Comparison of ENCODE assay signal across 23 cellular contexts in genomic region chr14:47211263-47211662, GRCh38.
A peak's percentile ranks its signal among the peaks of the same experiment; 100 is the strongest.
DNase-seq lines count a peak whose midpoint lies in the region; TF ChIP-seq lines count a peak whose summit lies in the region.
"Had no signal": no experiment of that assay in that cellular context is flagged by ENCODE, and none has a peak within 500 bp of the region (broad histone marks: within the 10 kb centered on the region; RNA-seq: fewer than 3 reads in every experiment).

No MANE protein-coding gene starts in this region.

- no peaks in the 10 kb centered on the region for H3K27me3 Mint-ChIP-seq in CD14-positive monocyte (ENCODE audit: low read depth in 3 of 3)
- H3K27me3 Mint-ChIP-seq: B cell; CD4-positive, alpha-beta memory T cell; CD4-positive, CD25-positive, alpha-beta regulatory T cell; CD8-positive, alpha-beta memory T cell had no signal

- H3K4me1 Mint-ChIP-seq in CD14-positive monocyte, result no peaks in the 10 kb centered on the region
- H3K4me1 Mint-ChIP-seq: B cell; CD4-positive, alpha-beta memory T cell; CD4-positive, CD25-positive, alpha-beta regulatory T cell; CD8-positive, alpha-beta memory T cell had no signal

- no peaks in the 10 kb centered on the region for H3K9me3 ChIP-seq in WERI-Rb-1 (ENCODE audit: severe bottlenecking)
- H3K9me3 ChIP-seq: A549; BLaER1 treated with 17β-estradiol and CSF1 and Interleukin-3, amounts not matched to agents 10 nM and 100 nM had no signal

- intact Hi-C loops in CD14-positive monocyte (cut with micrococcal nuclease), result no loop called here

- H3K27ac ChIP-seq in WERI-Rb-1, result peak overlapping the region; percentile 55; the same call in 1 of the 2 replicates
- H3K27ac ChIP-seq: 22Rv1; A549; BLaER1 treated with 17β-estradiol and CSF1 and Interleukin-3, amounts not matched to agents 10 nM and 100 nM; C4-2B had no signal

- TF ChIP-seq CTCF in WERI-Rb-1 (IDR thresholded peaks at IDR 0.05; ENCODE audit: low read depth, low read length) (no peak), CD14-positive monocyte (IDR thresholded peaks at IDR 0.05) (no peak)

- H3K27me3 ChIP-seq in WERI-Rb-1 (ENCODE audit: insufficient read depth, low read depth, severe bottlenecking), result no peaks in the 10 kb centered on the region
- H3K27me3 ChIP-seq: BLaER1 treated with 17β-estradiol and CSF1 and Interleukin-3, amounts not matched to agents 10 nM and 100 nM had no signal

- no peaks in the 10 kb centered on the region for H3K36me3 Mint-ChIP-seq in CD14-positive monocyte
- H3K36me3 Mint-ChIP-seq: CD4-positive, alpha-beta memory T cell; CD4-positive, CD25-positive, alpha-beta regulatory T cell; CD8-positive, alpha-beta memory T cell had no signal

- no peak overlapping the region for H3K27ac Mint-ChIP-seq in CD14-positive monocyte
- H3K27ac Mint-ChIP-seq: B cell; CD4-positive, alpha-beta memory T cell; CD4-positive, CD25-positive, alpha-beta regulatory T cell; CD8-positive, alpha-beta memory T cell had no signal

- no peak overlapping the region for H3K4me3 ChIP-seq in WERI-Rb-1 (ENCODE audit: low read depth, low read length)
- H3K4me3 ChIP-seq: A549; BLaER1 treated with 17β-estradiol and CSF1 and Interleukin-3, amounts not matched to agents 10 nM and 100 nM had no signal

- H3K36me3 ChIP-seq in WERI-Rb-1, result no peaks in the 10 kb centered on the region
- H3K36me3 ChIP-seq: BLaER1 treated with 17β-estradiol and CSF1 and Interleukin-3, amounts not matched to agents 10 nM and 100 nM had no signal

- peak; percentile 21 for DNase-seq in ELF-1 (ENCODE audit: low read depth, low spot score)
- DNase-seq in WERI-Rb-1, result no peak
- peak; percentile 63 for DNase-seq in islet precursor cell
- no peak for DNase-seq in superior temporal gyrus (ENCODE audit: extremely low spot score)
- no peak for DNase-seq in CD14-positive monocyte (ENCODE audit: low spot score)
- DNase-seq in NCI-H748 (lab: John Stamatoyannopoulos, UW; ENCODE audit: unreplicated experiment), result no peak
- DNase-seq: AML-193; CD4-positive, alpha-beta memory T cell; CD4-positive, CD25-positive, alpha-beta regulatory T cell; CD8-positive, alpha-beta memory T cell; COR-L47; DMS 273 treated with DMSO at 0.1 percent for 48 hours; DMS153; DMS53; DMS79; DND-41; EL; GF-D8 had no signal

- no peak overlapping the region for H3K4me3 Mint-ChIP-seq in CD14-positive monocyte
- H3K4me3 Mint-ChIP-seq: B cell; CD4-positive, alpha-beta memory T cell; CD4-positive, CD25-positive, alpha-beta regulatory T cell; CD8-positive, alpha-beta memory T cell had no signal

- H3K9me3 Mint-ChIP-seq in CD14-positive monocyte, result peaks cover 0 to 5% (median 0%) of the 10 kb centered on the region in 7 donors

Comparison
In these comparisons a context has a peak if more than half of its experiments do, and no peak if none do; other contexts are left out.
1. DNase-seq: peak in ELF-1 (single experiment) and islet precursor cell (single experiment); none in WERI-Rb-1 (single experiment), superior temporal gyrus (single experiment), CD14-positive monocyte (single experiment) and NCI-H748 (single experiment).